In genomic region chr4:7137346-7138200, GRCh38 we compare ENCODE assay signal across 8 cellular contexts.
"Had no signal": no experiment of that assay in that cellular context is flagged by ENCODE, and none has a peak within 500 bp of the region (broad histone marks: within the 10 kb centered on the region; RNA-seq: fewer than 3 reads in every experiment).

No MANE protein-coding gene starts in this region.

- H3K9me3 Mint-ChIP-seq: HFFc6 had no signal

- H2AFZ ChIP-seq: GM23248 had no signal

- H3K4me3 Mint-ChIP-seq: H9, HFFc6, IgD-negative memory B cell had no signal

- H3K36me3 Mint-ChIP-seq: IgD-negative memory B cell had no signal

- H3K27ac Mint-ChIP-seq: HFFc6 had no signal

- H3K27ac ChIP-seq: GM23248, HL-60 had no signal

- H3K4me1 Mint-ChIP-seq: IgD-negative memory B cell had no signal

- DNase-seq: GM23248, GOT3, H9, HCEC 1CT, HFFc6 had no signal

- FAIRE-seq: HepG2 had no signal

- H3K4me3 ChIP-seq: GM23248 had no signal

- ATAC-seq: HepG2 had no signal
